ENCODE assay signal across 16 cellular contexts in the genomic region with DNA sequence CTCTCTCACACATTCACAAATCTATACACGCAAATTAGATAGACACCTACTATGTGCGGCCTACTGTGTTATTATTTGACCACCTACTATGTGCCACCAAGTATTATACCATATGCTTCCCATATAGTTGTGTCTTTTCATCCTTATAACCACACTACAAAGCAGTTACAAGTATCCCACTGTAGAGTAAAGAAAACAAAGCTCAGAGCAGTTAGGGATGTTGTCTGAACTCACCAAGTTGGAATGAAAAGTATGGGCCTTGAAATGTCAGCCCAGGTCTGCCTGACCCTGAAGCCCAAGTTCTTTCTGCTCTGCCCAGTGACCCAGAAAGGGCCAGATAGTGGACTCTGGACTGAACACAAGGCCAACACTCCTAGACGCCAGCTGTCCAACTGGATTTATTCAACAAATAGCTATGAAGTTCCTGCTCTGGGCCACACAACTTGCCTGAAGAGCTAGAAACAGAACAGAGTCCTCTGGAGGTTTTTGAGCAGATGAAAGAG. TPM values are rescaled to one million over a fixed set of nuclear protein-coding genes. Genes with fewer than 3 reads are reported as not detected.
DNase-seq lines count a peak whose midpoint lies in the region; ATAC-seq and TF ChIP-seq lines count a peak whose summit lies in the region.
"Had no signal": no experiment of that assay in that cellular context is flagged by ENCODE, and none has a peak within 500 bp of the region (broad histone marks: within the 10 kb centered on the region; RNA-seq: fewer than 3 reads in every experiment).

No MANE protein-coding gene starts in this region.

- DNase-seq in SK-N-SH = no peak
- DNase-seq in body of pancreas = peak; percentile 10 to 55 (median 25)
- DNase-seq in right lobe of liver = peak in 2 of 3 donors; percentile 65 to 68
- no peak for DNase-seq in upper lobe of right lung
- DNase-seq in immature natural killer cell = no peak
- no peak for DNase-seq in neural progenitor cell (ENCODE audit: low spot score)
- DNase-seq in UCSD-AML1 (lab: John Stamatoyannopoulos, UW; ENCODE audit: unreplicated experiment) = no peak
- DNase-seq: 8988T; activated CD8-positive, alpha-beta T cell treated with anti-CD3 and anti-CD28 coated beads for 36 hours; hypothalamus; naive thymus-derived CD4-positive, alpha-beta T cell; NCI-H187; stimulated activated naive B cell treated with anti-CD40 and anti-IgM and Interleukin-4, amounts not matched to agents 10 μg/mL and 1 μg/mL and 100 μg/mL, for 72 hours had no signal

- no peaks in the 10 kb centered on the region for H3K9me3 ChIP-seq in SK-N-SH
- no peaks in the 10 kb centered on the region for H3K9me3 ChIP-seq in body of pancreas
- no peaks in the 10 kb centered on the region for H3K9me3 ChIP-seq in right lobe of liver
- no peaks in the 10 kb centered on the region for H3K9me3 ChIP-seq in upper lobe of right lung
- no peaks in the 10 kb centered on the region for H3K9me3 ChIP-seq in neural progenitor cell (ENCODE audit: low read depth)

- WGBS in SK-N-SH (ENCODE audit: low lambda C conversion rate) = 44% methylated on average over 3 of the region's 3 CpGs
- 35 to 45% methylated on average over 3 of the region's 3 CpGs for WGBS in body of pancreas, 2 donors
- 31% methylated on average over 3 of the region's 3 CpGs for WGBS in right lobe of liver (ENCODE audit: insufficient coverage, low coverage, low lambda C conversion rate, missing lambda C conversion rate)

- no peaks in the 10 kb centered on the region for H3K9me3 Mint-ChIP-seq in immature natural killer cell
- H3K9me3 Mint-ChIP-seq in neural progenitor cell = no peaks in the 10 kb centered on the region
- H3K9me3 Mint-ChIP-seq: activated CD8-positive, alpha-beta T cell treated with anti-CD3 and anti-CD28 coated beads for 36 hours; naive thymus-derived CD4-positive, alpha-beta T cell; stimulated activated naive B cell treated with anti-CD40 and anti-IgM and Interleukin-4, amounts not matched to agents 10 μg/mL and 1 μg/mL and 100 μg/mL, for 72 hours; T-helper 2 cell treated with Interferon-gamma antibody and Interleukin-4, amounts not matched to agents 5 μg/mL and 100 μg/mL, for 36 hours had no signal

- H3K4me1 ChIP-seq in SK-N-SH (ENCODE audit: control insufficient read depth in 1 of 2, insufficient read depth in 2 of 2, low read depth in 1 of 2, low read length in 1 of 2) (peaks cover 0 to 39% of the 10 kb centered on the region in 2 experiments; a peak in 3 of 4 replicates), body of pancreas (no peaks in the 10 kb centered on the region), right lobe of liver (peaks cover 0 to 23% (median 6%) of the 10 kb centered on the region in 4 donors), upper lobe of right lung (no peaks in the 10 kb centered on the region), neural progenitor cell (peaks cover 3% of the 10 kb centered on the region)

- TF ChIP-seq POLR2A in body of pancreas (IDR thresholded peaks at IDR 0.05) = no peak
- no peak for TF ChIP-seq POLR2A in right lobe of liver (IDR thresholded peaks at IDR 0.05)

- H3F3A ChIP-seq in SK-N-SH (replicated peaks; ENCODE audit: insufficient read depth) = peaks cover 4% of the 10 kb centered on the region
- H3F3A ChIP-seq in neural progenitor cell (ENCODE audit: low read depth) = no peaks in the 10 kb centered on the region

- CTCF ChIA-PET in SK-N-SH (lab: Yijun Ruan, JAX) = interaction anchor here (0.8 to 2.9 kb wide), 3 partner anchors 133 to 499 kb away, joined by 3 to 11 read pairs (median 3); no protein-coding TSS in a partner anchor

- H3K79me2 ChIP-seq in SK-N-SH (ENCODE audit: insufficient read depth) (no peaks in the 10 kb centered on the region), neural progenitor cell (ENCODE audit: low read depth) (no peaks in the 10 kb centered on the region)

- H3K36me3 Mint-ChIP-seq in immature natural killer cell (no peaks in the 10 kb centered on the region), neural progenitor cell (no peaks in the 10 kb centered on the region)
- H3K36me3 Mint-ChIP-seq: activated naive CD8-positive, alpha-beta T cell; naive thymus-derived CD4-positive, alpha-beta T cell; stimulated activated naive B cell treated with anti-CD40 and anti-IgM and Interleukin-4, amounts not matched to agents 10 μg/mL and 1 μg/mL and 100 μg/mL, for 72 hours had no signal

- H3K27me3 ChIP-seq in SK-N-SH (ENCODE audit: insufficient read depth) = no peaks in the 10 kb centered on the region
- no peaks in the 10 kb centered on the region for H3K27me3 ChIP-seq in body of pancreas
- H3K27me3 ChIP-seq in right lobe of liver = no peaks in the 10 kb centered on the region
- no peaks in the 10 kb centered on the region for H3K27me3 ChIP-seq in upper lobe of right lung
- no peaks in the 10 kb centered on the region for H3K27me3 ChIP-seq in neural progenitor cell

- H3K9ac ChIP-seq in SK-N-SH (no peak overlapping the region), neural progenitor cell (no peak overlapping the region)

- no peaks in the 10 kb centered on the region for H3K9me2 ChIP-seq in SK-N-SH

- H3K27ac ChIP-seq in SK-N-SH (ENCODE audit: low read depth in 2 of 2, low read length in 1 of 2) = peak overlapping the region in 1 of 2 experiments; percentile 36; a peak in 1 of 4 replicates
- H3K27ac ChIP-seq in body of pancreas = no peak overlapping the region
- peak overlapping the region in 1 of 3 donors; percentile 29 for H3K27ac ChIP-seq in right lobe of liver
- H3K27ac ChIP-seq in upper lobe of right lung = no peak overlapping the region
- no peak overlapping the region for H3K27ac ChIP-seq in neural progenitor cell

- H2AFZ ChIP-seq in SK-N-SH (ENCODE audit: low read depth) (no peak overlapping the region), neural progenitor cell (replicated peaks) (no peak overlapping the region)

- no peak overlapping the region for H3K4me3 Mint-ChIP-seq in immature natural killer cell
- H3K4me3 Mint-ChIP-seq in neural progenitor cell = no peak overlapping the region
- H3K4me3 Mint-ChIP-seq: activated CD8-positive, alpha-beta T cell treated with anti-CD3 and anti-CD28 coated beads for 36 hours; activated naive CD8-positive, alpha-beta T cell; naive thymus-derived CD4-positive, alpha-beta T cell; stimulated activated naive B cell treated with anti-CD40 and anti-IgM and Interleukin-4, amounts not matched to agents 10 μg/mL and 1 μg/mL and 100 μg/mL, for 72 hours; T-helper 2 cell treated with Interferon-gamma antibody and Interleukin-4, amounts not matched to agents 5 μg/mL and 100 μg/mL, for 36 hours had no signal

- ATAC-seq in SK-N-SH treated with all-trans-retinoic acid at 6 μM for 48 hours (no peak), body of pancreas (peak; percentile 60), right lobe of liver (peak; percentile 79 to 93 (median 88)), upper lobe of right lung (peak; percentile 77)
- ATAC-seq: activated CD8-positive, alpha-beta T cell treated with anti-CD3 and anti-CD28 coated beads for 36 hours; naive thymus-derived CD4-positive, alpha-beta T cell; stimulated activated naive B cell treated with anti-CD40 and anti-IgM and Interleukin-4, amounts not matched to agents 10 μg/mL and 1 μg/mL and 100 μg/mL, for 72 hours had no signal

- POLR2A ChIA-PET in SK-N-SH (lab: Yijun Ruan, JAX) = no interaction called here

- H3K4me1 Mint-ChIP-seq in immature natural killer cell (peaks cover 0 to 6% of the 10 kb centered on the region in 2 donors), neural progenitor cell (no peaks in the 10 kb centered on the region)

- H3K27me3 Mint-ChIP-seq in immature natural killer cell (ENCODE audit: low read depth in 3 of 3) = peaks cover 4 to 11% (median 4%) of the 10 kb centered on the region in 3 donors
- no peaks in the 10 kb centered on the region for H3K27me3 Mint-ChIP-seq in neural progenitor cell (ENCODE audit: insufficient read depth, low read depth)
- H3K27me3 Mint-ChIP-seq: activated CD8-positive, alpha-beta T cell treated with anti-CD3 and anti-CD28 coated beads for 36 hours; activated naive CD8-positive, alpha-beta T cell; naive thymus-derived CD4-positive, alpha-beta T cell had no signal

- intact Hi-C loops in body of pancreas (cut with DNase I) = no loop called here
- intact Hi-C loops in right lobe of liver (cut with DNase I) = no loop called here
- intact Hi-C loops in upper lobe of right lung (cut with DNase I) = no loop called here

- TF ChIP-seq CTCF in SK-N-SH (IDR thresholded peaks at IDR 0.05) = no peak
- no peak for TF ChIP-seq CTCF in body of pancreas (IDR thresholded peaks at IDR 0.05)
- TF ChIP-seq CTCF in right lobe of liver (IDR thresholded peaks at IDR 0.05) = no peak
- TF ChIP-seq CTCF in upper lobe of right lung (IDR thresholded peaks at IDR 0.05) = no peak
- TF ChIP-seq CTCF in neural progenitor cell (IDR thresholded peaks at IDR 0.05) = no peak

- H3K4me2 ChIP-seq in SK-N-SH (no peak overlapping the region), neural progenitor cell (no peak overlapping the region)

- H4K20me1 ChIP-seq in SK-N-SH (ENCODE audit: insufficient read depth) (no peaks in the 10 kb centered on the region), neural progenitor cell (ENCODE audit: low read depth) (no peaks in the 10 kb centered on the region)

- TF ChIP-seq RAD21 in SK-N-SH (IDR thresholded peaks at IDR 0.05; ENCODE audit: low read length) = no peak

- H3K4me3 ChIP-seq in SK-N-SH (ENCODE audit: low read depth in 2 of 2, low read length in 1 of 2) (no peak overlapping the region), body of pancreas (no peak overlapping the region), right lobe of liver (no peak overlapping the region), upper lobe of right lung (no peak overlapping the region), neural progenitor cell (no peak overlapping the region)

- TF ChIP-seq EP300 in SK-N-SH (IDR thresholded peaks at IDR 0.05; ENCODE audit: borderline replicate concordance in 1 of 2, low read depth in 1 of 2, low read length in 1 of 2) = no peak

- H3K27ac Mint-ChIP-seq in immature natural killer cell (no peak overlapping the region), neural progenitor cell (no peak overlapping the region)
- H3K27ac Mint-ChIP-seq: activated CD8-positive, alpha-beta T cell treated with anti-CD3 and anti-CD28 coated beads for 36 hours; activated naive CD8-positive, alpha-beta T cell; stimulated activated naive B cell treated with anti-CD40 and anti-IgM and Interleukin-4, amounts not matched to agents 10 μg/mL and 1 μg/mL and 100 μg/mL, for 72 hours; T-helper 2 cell treated with Interferon-gamma antibody and Interleukin-4, amounts not matched to agents 5 μg/mL and 100 μg/mL, for 36 hours had no signal

- H3K36me3 ChIP-seq in SK-N-SH (replicated peaks in 1 of 2; ENCODE audit: control insufficient read depth in 1 of 2, insufficient read depth in 2 of 2, low read length in 1 of 2) = no peaks in the 10 kb centered on the region
- H3K36me3 ChIP-seq in body of pancreas (replicated peaks in 1 of 2; ENCODE audit: insufficient read depth in 1 of 2, low read depth in 2 of 2) = no peaks in the 10 kb centered on the region
- no peaks in the 10 kb centered on the region for H3K36me3 ChIP-seq in right lobe of liver
- H3K36me3 ChIP-seq in upper lobe of right lung = no peaks in the 10 kb centered on the region
- H3K36me3 ChIP-seq in neural progenitor cell = no peaks in the 10 kb centered on the region

RNA-seq across cellular contexts. Expression of a gene that starts 8.5 kb away (rescaled TPM):
- polyA plus RNA-seq in SK-N-SH (2012; rRNA removed) (not detected in 2 replicates), immature natural killer cell (not detected)
- not detected in 2 replicates for polyA plus RNA-seq in SK-N-SH (2012; cell fraction: cytosol; rRNA removed)
- polyA plus RNA-seq in SK-N-SH (2012; cell fraction: nucleus; rRNA removed) = not detected in 2 replicates
- total RNA-seq in body of pancreas (not detected), right lobe of liver (not detected), upper lobe of right lung (not detected), neural progenitor cell (ENCODE audit: low replicate concordance) (not detected in 2 replicates)
- total RNA-seq: activated CD8-positive, alpha-beta T cell treated with anti-CD3 and anti-CD28 coated beads for 36 hours; naive thymus-derived CD4-positive, alpha-beta T cell had no signal
- polyA plus RNA-seq: naive thymus-derived CD4-positive, alpha-beta T cell had no signal

RNA-seq across cellular contexts. Expression of a gene that starts 18.5 kb away (rescaled TPM):
- polyA plus RNA-seq in SK-N-SH (2012; rRNA removed) (0.03 TPM in 1 of 2 replicates, not detected in the other), immature natural killer cell (not detected)
- polyA plus RNA-seq in SK-N-SH (2012; cell fraction: cytosol; rRNA removed) = not detected in 2 replicates
- polyA plus RNA-seq in SK-N-SH (2012; cell fraction: nucleus; rRNA removed) = 0.04 TPM in 1 of 2 replicates, not detected in the other
- total RNA-seq in body of pancreas (not detected), right lobe of liver (not detected), upper lobe of right lung (not detected), neural progenitor cell (ENCODE audit: low replicate concordance) (not detected in 2 replicates)
- total RNA-seq: activated CD8-positive, alpha-beta T cell treated with anti-CD3 and anti-CD28 coated beads for 36 hours; naive thymus-derived CD4-positive, alpha-beta T cell had no signal
- polyA plus RNA-seq: naive thymus-derived CD4-positive, alpha-beta T cell had no signal

RNA-seq across cellular contexts. Expression of a gene that starts 24.9 kb away (rescaled TPM):
- not detected in 2 replicates for polyA plus RNA-seq in SK-N-SH (2012; rRNA removed)
- not detected in 2 replicates for polyA plus RNA-seq in SK-N-SH (2012; cell fraction: cytosol; rRNA removed)
- polyA plus RNA-seq in SK-N-SH (2012; cell fraction: nucleus; rRNA removed) = not detected in 2 replicates
- not detected for total RNA-seq in body of pancreas
- not detected for total RNA-seq in right lobe of liver
- not detected for total RNA-seq in upper lobe of right lung
- not detected for polyA plus RNA-seq in immature natural killer cell
- total RNA-seq in neural progenitor cell (ENCODE audit: low replicate concordance) = not detected in 2 replicates
- total RNA-seq: activated CD8-positive, alpha-beta T cell treated with anti-CD3 and anti-CD28 coated beads for 36 hours; naive thymus-derived CD4-positive, alpha-beta T cell had no signal
- polyA plus RNA-seq: naive thymus-derived CD4-positive, alpha-beta T cell had no signal

RNA-seq across cellular contexts. Expression of a gene that starts 33.8 kb away (rescaled TPM):
- polyA plus RNA-seq in SK-N-SH (2012; rRNA removed) (0.05 and 0.08 TPM in 2 replicates), immature natural killer cell (not detected)
- polyA plus RNA-seq in SK-N-SH (2012; cell fraction: cytosol; rRNA removed) = 0.03 and 0.05 TPM in 2 replicates
- polyA plus RNA-seq in SK-N-SH (2012; cell fraction: nucleus; rRNA removed) = 0.06 and 0.09 TPM in 2 replicates
- total RNA-seq in body of pancreas (not detected), right lobe of liver (not detected), upper lobe of right lung (not detected), neural progenitor cell (ENCODE audit: low replicate concordance) (not detected in 2 replicates)
- total RNA-seq: activated CD8-positive, alpha-beta T cell treated with anti-CD3 and anti-CD28 coated beads for 36 hours; naive thymus-derived CD4-positive, alpha-beta T cell had no signal
- polyA plus RNA-seq: naive thymus-derived CD4-positive, alpha-beta T cell had no signal

RNA-seq across cellular contexts. Expression of a gene that starts 46.3 kb away (rescaled TPM):
- 0.08 TPM in 1 of 2 replicates, not detected in the other for polyA plus RNA-seq in SK-N-SH (2012; rRNA removed)
- polyA plus RNA-seq in SK-N-SH (2012; cell fraction: cytosol; rRNA removed) = 0.01 TPM in 1 of 2 replicates, not detected in the other
- 0.02 TPM in 1 of 2 replicates, not detected in the other for polyA plus RNA-seq in SK-N-SH (2012; cell fraction: nucleus; rRNA removed)
- total RNA-seq in body of pancreas = not detected
- not detected for total RNA-seq in right lobe of liver
- not detected for total RNA-seq in upper lobe of right lung
- polyA plus RNA-seq in immature natural killer cell = not detected
- total RNA-seq in neural progenitor cell (ENCODE audit: low replicate concordance) = not detected in 2 replicates
- total RNA-seq: activated CD8-positive, alpha-beta T cell treated with anti-CD3 and anti-CD28 coated beads for 36 hours; naive thymus-derived CD4-positive, alpha-beta T cell had no signal
- polyA plus RNA-seq: naive thymus-derived CD4-positive, alpha-beta T cell had no signal

Comparison
In these comparisons a context has a peak if more than half of its experiments do, and no peak if none do; other contexts are left out.
1. DNase-seq: peak in body of pancreas (4 of 4) and right lobe of liver (2 of 3); none in SK-N-SH (single experiment), upper lobe of right lung (single experiment), immature natural killer cell (0 of 3), neural progenitor cell (single experiment) and UCSD-AML1 (single experiment).